Comparison of ENCODE assay signal across 1 cellular context in genomic region chr2:223758131-223758840, GRCh38.
TF ChIP-seq lines count a peak whose summit lies in the region.

No MANE protein-coding gene starts in this region.

TF ChIP-seq in HCT116, 20 proteins besides CTCF, POLR2A, EP300 and RAD21 (continued from another document):
- TF ChIP-seq ATF3 (IDR thresholded peaks at IDR 0.05): no peak
- no peak for TF ChIP-seq SRF (IDR thresholded peaks at IDR 0.05; ENCODE audit: low read depth)
- TF ChIP-seq SP1 (IDR thresholded peaks at IDR 0.05; ENCODE audit: low read depth): no peak
- TF ChIP-seq ELF1 (IDR thresholded peaks at IDR 0.05; ENCODE audit: borderline replicate concordance, low read depth): no peak
- TF ChIP-seq SIN3A (IDR thresholded peaks at IDR 0.05; ENCODE audit: low read depth): no peak
- no peak for TF ChIP-seq ZBTB33 (IDR thresholded peaks at IDR 0.05; ENCODE audit: extremely low read depth, insufficient replicate concordance, low read length)
- TF ChIP-seq JUND (IDR thresholded peaks at IDR 0.05): no peak
- no peak for TF ChIP-seq CEBPB (IDR thresholded peaks at IDR 0.05; ENCODE audit: low read depth)
- TF ChIP-seq YY1 (IDR thresholded peaks at IDR 0.05; ENCODE audit: extremely low read depth, insufficient replicate concordance, low read depth, low read length): no peak
